In the genomic region with DNA sequence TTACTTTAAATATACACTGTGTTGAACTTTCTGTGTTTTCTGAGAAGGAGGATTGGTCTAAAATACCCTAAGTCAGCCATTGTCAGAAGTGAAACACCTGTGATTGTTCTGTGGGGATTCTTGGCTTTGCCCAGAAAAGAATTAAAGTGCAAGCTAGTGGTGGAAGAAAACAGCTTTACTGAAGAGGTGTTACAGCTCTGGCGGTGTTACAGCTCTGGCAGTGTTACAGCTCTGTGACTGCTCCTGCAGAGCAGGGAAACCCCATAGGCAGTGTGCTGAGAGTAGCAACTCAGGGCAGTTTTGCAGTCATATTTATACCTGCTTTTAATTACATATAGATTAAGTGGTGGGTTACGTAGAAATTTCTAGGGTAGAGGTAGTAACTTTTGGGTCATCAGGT, we compare ENCODE assay signal across 18 cellular contexts.
A peak's percentile ranks its signal among the peaks of the same experiment; 100 is the strongest.
DNase-seq lines count a peak whose midpoint lies in the region; ATAC-seq and TF ChIP-seq lines count a peak whose summit lies in the region.
"Had no signal": no experiment of that assay in that cellular context is flagged by ENCODE, and none has a peak within 500 bp of the region (broad histone marks: within the 10 kb centered on the region; RNA-seq: fewer than 3 reads in every experiment).

No MANE protein-coding gene starts in this region.

- intact Hi-C loops in activated CD4-positive, alpha-beta T cell treated with anti-CD3 and anti-CD28 coated beads, Interleukin-2, amount 10 ng/mL, durations not matched to agents 24 days and 14 days (cut with micrococcal nuclease), result no loop called here
- intact Hi-C loops in sigmoid colon (cut with DNase I), result no loop called here

- H3K4me1 Mint-ChIP-seq in activated CD4-positive, alpha-beta T cell treated with anti-CD3 and anti-CD28 coated beads, Interleukin-2, amount 10 ng/mL, durations not matched to agents 24 days and 14 days, result no peaks in the 10 kb centered on the region
- H3K4me1 Mint-ChIP-seq: CD14-positive monocyte had no signal

- no peak overlapping the region for H3K9ac ChIP-seq in GM23248

- H3K36me3 Mint-ChIP-seq in activated CD4-positive, alpha-beta T cell treated with anti-CD3 and anti-CD28 coated beads, Interleukin-2, amount 10 ng/mL, durations not matched to agents 24 days and 14 days (ENCODE audit: low read depth), result no peaks in the 10 kb centered on the region
- H3K36me3 Mint-ChIP-seq: CD14-positive monocyte; CD8-positive, alpha-beta T cell had no signal

- H3K27me3 ChIP-seq in sigmoid colon (no peaks in the 10 kb centered on the region), GM23248 (replicated peaks; ENCODE audit: insufficient read depth) (peaks cover 10% of the 10 kb centered on the region; the same call in 1 of the 2 replicates)

- H3K27ac Mint-ChIP-seq in activated CD4-positive, alpha-beta T cell treated with anti-CD3 and anti-CD28 coated beads, Interleukin-2, amount 10 ng/mL, durations not matched to agents 24 days and 14 days, result no peak overlapping the region
- H3K27ac Mint-ChIP-seq: CD14-positive monocyte; CD8-positive, alpha-beta T cell; HFFc6 had no signal

- H3K27ac ChIP-seq in sigmoid colon (peak overlapping the region in 3 of 4 donors; percentile 13 to 34 (median 32)), GM23248 (no peak overlapping the region)
- H3K27ac ChIP-seq: 22Rv1 had no signal

- no peak for TF ChIP-seq POLR2A in sigmoid colon (IDR thresholded peaks at IDR 0.05)

- H3K9me3 ChIP-seq in sigmoid colon (peaks cover 0 to 9% (median 0%) of the 10 kb centered on the region in 4 donors), GM23248 (ENCODE audit: low read depth) (no peaks in the 10 kb centered on the region)

- H3K79me2 ChIP-seq in GM23248 (ENCODE audit: insufficient read depth), result no peaks in the 10 kb centered on the region

- no peak overlapping the region for H2AFZ ChIP-seq in GM23248

- no peaks in the 10 kb centered on the region for H3K9me2 ChIP-seq in GM23248 (ENCODE audit: insufficient read depth)

- H3K4me2 ChIP-seq in GM23248 (ENCODE audit: unreplicated experiment), result no peak overlapping the region

- H3K9me3 Mint-ChIP-seq in activated CD4-positive, alpha-beta T cell treated with anti-CD3 and anti-CD28 coated beads, Interleukin-2, amount 10 ng/mL, durations not matched to agents 24 days and 14 days, result peaks cover 6% of the 10 kb centered on the region
- H3K9me3 Mint-ChIP-seq: HFFc6 had no signal

- no peaks in the 10 kb centered on the region for H3F3A ChIP-seq in GM23248 (ENCODE audit: insufficient read depth)

- no peak for TF ChIP-seq EP300 in sigmoid colon (IDR thresholded peaks at IDR 0.05)

- no peak overlapping the region for H3K4me3 Mint-ChIP-seq in activated CD4-positive, alpha-beta T cell treated with anti-CD3 and anti-CD28 coated beads, Interleukin-2, amount 10 ng/mL, durations not matched to agents 24 days and 14 days
- H3K4me3 Mint-ChIP-seq: CD14-positive monocyte; CD8-positive, alpha-beta T cell; HFFc6 had no signal

- H3K4me3 ChIP-seq in sigmoid colon (no peak overlapping the region), GM23248 (no peak overlapping the region)

- in situ Hi-C loops in GM23248 (cut with MboI), result no loop called here

- no peaks in the 10 kb centered on the region for H4K20me1 ChIP-seq in GM23248 (ENCODE audit: insufficient read depth)

- WGBS in sigmoid colon, 2 donors, result 82 to 83% methylated on average over 2 of the region's 2 CpGs
- WGBS in GM23248 (ENCODE audit: low coverage in 1 of 2, low lambda C conversion rate in 2 of 2, missing lambda C conversion rate in 2 of 2), 2 experiments, result 30% methylated on average over 2 of the region's 2 CpGs

- peaks cover 19% of the 10 kb centered on the region for H3K27me3 Mint-ChIP-seq in activated CD4-positive, alpha-beta T cell treated with anti-CD3 and anti-CD28 coated beads, Interleukin-2, amount 10 ng/mL, durations not matched to agents 24 days and 14 days

- ATAC-seq in GM18868 (IDR thresholded peaks at IDR 0.05; ENCODE audit: unreplicated experiment), result peak; percentile 33
- ATAC-seq: CD8-positive, alpha-beta T cell; HepG2 had no signal

- no peaks in the 10 kb centered on the region for H3K36me3 ChIP-seq in sigmoid colon
- H3K36me3 ChIP-seq in GM23248 (ENCODE audit: low read depth), result no peaks in the 10 kb centered on the region

- TF ChIP-seq CTCF in sigmoid colon (IDR thresholded peaks at IDR 0.05), result no peak

- peak; percentile 10 for DNase-seq in activated CD4-positive, alpha-beta T cell treated with anti-CD3 and anti-CD28 coated beads, Interleukin-2, amount 10 ng/mL, durations not matched to agents 24 days and 14 days
- no peak for DNase-seq in activated CD4-positive, alpha-beta T cell treated with anti-CD3 and anti-CD28 coated beads, Interleukin-2, amount 50 U/mL, for 1 hour
- peak; percentile 80 for DNase-seq in RPMI8226
- DNase-seq in sigmoid colon, result no peak
- DNase-seq in GM23248, result no peak
- no peak for DNase-seq in DMS79 (lab: John Stamatoyannopoulos, UW)
- no peak for DNase-seq in NCI-H2171 (lab: John Stamatoyannopoulos, UW)
- DNase-seq: CD8-positive, alpha-beta T cell; COR-L47; DMS153; DND-41; GDM1; HCEC 1CT; HFFc6 had no signal

- peaks cover 0 to 9% (median 9%) of the 10 kb centered on the region in 4 donors for H3K4me1 ChIP-seq in sigmoid colon
- H3K4me1 ChIP-seq in GM23248 (ENCODE audit: insufficient read depth), result no peaks in the 10 kb centered on the region

Comparison
In these comparisons a context has a peak if more than half of its experiments do, and no peak if none do; other contexts are left out.
1. DNase-seq: peak in activated CD4-positive, alpha-beta T cell treated with anti-CD3 and anti-CD28 coated beads, Interleukin-2, amount 10 ng/mL, durations not matched to agents 24 days and 14 days (single experiment) and RPMI8226 (single experiment); none in activated CD4-positive, alpha-beta T cell treated with anti-CD3 and anti-CD28 coated beads, Interleukin-2, amount 50 U/mL, for 1 hour (single experiment), sigmoid colon (single experiment), GM23248 (single experiment), DMS79 (single experiment) and NCI-H2171 (single experiment).